In the genomic region with DNA sequence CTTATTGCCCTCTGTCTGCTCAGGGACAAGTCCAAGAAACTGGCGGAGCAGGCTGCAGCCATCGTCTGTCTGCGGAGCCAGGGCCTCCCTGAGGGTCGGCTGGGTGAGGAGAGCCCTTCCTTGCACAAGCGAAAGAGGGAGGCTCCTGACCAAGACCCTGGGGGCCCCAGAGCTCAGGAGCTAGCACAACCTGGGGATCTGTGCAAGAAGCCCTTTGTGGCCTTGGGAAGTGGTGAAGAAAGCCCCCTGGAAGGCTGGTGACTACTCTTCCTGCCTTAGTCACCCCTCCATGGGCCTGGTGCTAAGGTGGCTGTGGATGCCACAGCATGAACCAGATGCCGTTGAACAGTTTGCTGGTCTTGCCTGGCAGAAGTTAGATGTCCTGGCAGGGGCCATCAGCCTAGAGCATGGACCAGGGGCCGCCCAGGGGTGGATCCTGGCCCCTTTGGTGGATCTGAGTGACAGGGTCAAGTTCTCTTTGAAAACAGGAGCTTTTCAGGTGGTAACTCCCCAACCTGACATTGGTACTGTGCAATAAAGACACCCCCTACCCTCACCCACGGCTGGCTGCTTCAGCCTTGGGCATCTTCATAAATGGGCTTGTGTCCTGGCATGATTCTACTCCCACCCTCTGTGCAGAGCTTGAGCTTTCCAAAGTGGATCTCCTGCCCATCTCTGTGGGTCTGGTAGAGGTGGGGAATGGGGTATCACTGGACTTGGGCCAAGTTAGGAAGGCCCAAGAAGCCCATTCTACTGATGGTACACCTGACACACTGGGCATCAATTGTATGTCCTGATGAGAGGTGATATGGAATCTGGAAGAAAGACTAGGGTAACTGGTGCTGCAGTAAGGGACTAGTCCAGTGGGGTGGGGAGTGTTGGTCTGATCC, we compare ENCODE assay signal across 12 cellular contexts. TPM values are rescaled to one million over a fixed set of nuclear protein-coding genes. Genes with fewer than 3 reads are reported as not detected.
A peak's percentile ranks its signal among the peaks of the same experiment; 100 is the strongest.
DNase-seq lines count a peak whose midpoint lies in the region; ATAC-seq, FAIRE-seq and TF ChIP-seq lines count a peak whose summit lies in the region.
"Had no signal": no experiment of that assay in that cellular context is flagged by ENCODE, and none has a peak within 500 bp of the region (broad histone marks: within the 10 kb centered on the region; RNA-seq: fewer than 3 reads in every experiment).

No MANE protein-coding gene starts in this region.

- intact Hi-C loops in heart left ventricle (cut with DNase I) (no loop called here), Right ventricle myocardium superior (cut with DNase I) (no loop called here)

- H3K4me3 ChIP-seq in heart left ventricle (peak overlapping the region in 1 of 12 donors; percentile 6), upper lobe of left lung (no peak overlapping the region)
- H3K4me3 ChIP-seq: HAP-1, PC-9 had no signal

- H3K27me3 ChIP-seq in heart left ventricle (no peaks in the 10 kb centered on the region), upper lobe of left lung (no peaks in the 10 kb centered on the region)

- no peak for TF ChIP-seq EP300 in upper lobe of left lung (IDR thresholded peaks at IDR 0.05)

- TF ChIP-seq CTCF in heart left ventricle (IDR thresholded peaks at IDR 0.05) (no peak), upper lobe of left lung (IDR thresholded peaks at IDR 0.05) (no peak)

- H3K4me1 ChIP-seq in heart left ventricle (peaks cover 5 to 88% (median 41%) of the 10 kb centered on the region in 12 donors), upper lobe of left lung (peaks cover 54 to 71% (median 58%) of the 10 kb centered on the region in 4 donors)

- peaks cover 10% of the 10 kb centered on the region for H3K36me3 Mint-ChIP-seq in natural killer cell treated with Interleukin-12 subunit alpha and Interleukin-12 subunit beta and Interleukin-15 and Interleukin-18, amount 100 ng/mL, for 72 hours

- TF ChIP-seq POLR2A in heart left ventricle (IDR thresholded peaks at IDR 0.05) (no peak), upper lobe of left lung (IDR thresholded peaks at IDR 0.05) (no peak)

- no peaks in the 10 kb centered on the region for H3K27me3 Mint-ChIP-seq in natural killer cell treated with Interleukin-12 subunit alpha and Interleukin-12 subunit beta and Interleukin-15 and Interleukin-18, amount 100 ng/mL, for 72 hours
- H3K27me3 Mint-ChIP-seq: brain had no signal

- 93 to 100% (median 93%) methylated on average over 3 to 8 of the region's 8 CpGs for WGBS in heart left ventricle, 4 donors
- whole genome bisulfite sequencing in upper lobe of left lung, 2 donors = 84 to 91% methylated on average over 4 to 8 of the region's 8 CpGs

- FAIRE-seq in frontal cortex (lab: Jason Lieb, UNC) = no peak

- peak overlapping the region; percentile 93 to 95 for H3K27ac Mint-ChIP-seq in natural killer cell treated with Interleukin-12 subunit alpha and Interleukin-12 subunit beta and Interleukin-15 and Interleukin-18, amount 100 ng/mL, for 72 hours
- H3K27ac Mint-ChIP-seq: brain, mesothelial cell of epicardium had no signal

- peak overlapping the region; percentile 72 for H3K4me3 Mint-ChIP-seq in natural killer cell treated with Interleukin-12 subunit alpha and Interleukin-12 subunit beta and Interleukin-15 and Interleukin-18, amount 100 ng/mL, for 72 hours
- H3K4me3 Mint-ChIP-seq: brain, mesothelial cell of epicardium had no signal

- ATAC-seq in heart left ventricle (no peak), Right ventricle myocardium superior (ENCODE audit: poor library complexity) (no peak), upper lobe of left lung (ENCODE audit: low FRiP score in 2 of 2) (no peak), GM19324 (IDR thresholded peaks at IDR 0.05; ENCODE audit: low FRiP score, unreplicated experiment) (no peak)
- ATAC-seq in natural killer cell treated with Interleukin-12 subunit alpha and Interleukin-12 subunit beta and Interleukin-15 and Interleukin-18, amount 100 ng/mL, for 72 hours = no peak

- H3K9me3 ChIP-seq in heart left ventricle = no peaks in the 10 kb centered on the region
- H3K9me3 ChIP-seq in upper lobe of left lung = no peaks in the 10 kb centered on the region
- H3K9me3 ChIP-seq: HAP-1 had no signal

- H3K27ac ChIP-seq in heart left ventricle = peak overlapping the region; percentile 74 to 99 (median 87)
- peak overlapping the region; percentile 83 for H3K27ac ChIP-seq in caudate nucleus (ENCODE audit: low read depth, low read length)
- H3K27ac ChIP-seq in upper lobe of left lung = peak overlapping the region; percentile 79 to 100 (median 93)
- H3K27ac ChIP-seq: PC-9 had no signal

- H3K4me1 Mint-ChIP-seq in natural killer cell treated with Interleukin-12 subunit alpha and Interleukin-12 subunit beta and Interleukin-15 and Interleukin-18, amount 100 ng/mL, for 72 hours (ENCODE audit: low read depth in 2 of 2) = peaks cover 84% of the 10 kb centered on the region in 2 donors

- H3K36me3 ChIP-seq in heart left ventricle (peaks cover 0 to 39% (median 6%) of the 10 kb centered on the region in 9 donors), upper lobe of left lung (peaks cover 0 to 40% (median 21%) of the 10 kb centered on the region in 4 donors)

- DNase-seq in heart left ventricle = peak in 1 of 5 donors; percentile 55
- DNase-seq in Right ventricle myocardium superior = no peak
- DNase-seq in caudate nucleus (lab: John Stamatoyannopoulos, UW) = no peak
- no peak for DNase-seq in natural killer cell treated with Interleukin-12 subunit alpha and Interleukin-12 subunit beta and Interleukin-15 and Interleukin-18, amount 100 ng/mL, for 72 hours (ENCODE audit: low spot score)
- peak in 1 of 2 donors; percentile 24 for DNase-seq in upper lobe of left lung
- no peak for DNase-seq in frontal cortex (ENCODE audit: low spot score in 2 of 2)
- no peak for DNase-seq in NCI-H2107 treated with DMSO at 0.1 percent for 48 hours (lab: John Stamatoyannopoulos, UW; ENCODE audit: unreplicated experiment)
- DNase-seq: PC-9 had no signal

- no peaks in the 10 kb centered on the region for H3K9me3 Mint-ChIP-seq in natural killer cell treated with Interleukin-12 subunit alpha and Interleukin-12 subunit beta and Interleukin-15 and Interleukin-18, amount 100 ng/mL, for 72 hours
- H3K9me3 Mint-ChIP-seq: brain, mesothelial cell of epicardium had no signal

RNA-seq across cellular contexts. Expression of gene NFATC3, which starts 6.2 kb away (rescaled TPM):
- total RNA-seq in heart left ventricle = 10 to 100 TPM; 20.6 to 35.1 (median 28.8) TPM
- 10 to 100 TPM in 1 of 2 donors, 1 to 10 TPM in 1; 5.9 to 12.1 TPM for polyA plus RNA-seq in heart left ventricle
- total RNA-seq in Right ventricle myocardium superior = 24.4 TPM
- 100 to 1,000 TPM in 1 of 2 donors, 10 to 100 TPM in 1; 91.9 to 131 TPM for total RNA-seq in natural killer cell treated with Interleukin-12 subunit alpha and Interleukin-12 subunit beta and Interleukin-15 and Interleukin-18, amount 100 ng/mL, for 72 hours
- 10 to 100 TPM; 49.1 to 95.3 (median 68.0) TPM for total RNA-seq in upper lobe of left lung
- total RNA-seq in frontal cortex = 21.6 TPM

RNA-seq across cellular contexts. Expression of gene DUS2, which starts 55.9 kb away (rescaled TPM):
- 10 to 100 TPM in 1 of 9 donors, 1 to 10 TPM in 8; 3.8 to 11.5 (median 7.2) TPM for total RNA-seq in heart left ventricle
- 10 to 100 TPM in 1 of 2 donors, 1 to 10 TPM in 1; 4.5 to 10.4 TPM for polyA plus RNA-seq in heart left ventricle
- 5.7 TPM for total RNA-seq in Right ventricle myocardium superior
- total RNA-seq in natural killer cell treated with Interleukin-12 subunit alpha and Interleukin-12 subunit beta and Interleukin-15 and Interleukin-18, amount 100 ng/mL, for 72 hours = 10 to 100 TPM; 23.3 to 43.5 TPM
- total RNA-seq in upper lobe of left lung = 10 to 100 TPM; 12.7 to 28.3 (median 16.8) TPM
- 11.0 TPM for total RNA-seq in frontal cortex

RNA-seq across cellular contexts. Expression of gene DDX28, which starts 55.9 kb away (rescaled TPM):
- total RNA-seq in heart left ventricle (10 to 100 TPM in 2 of 9 donors, 1 to 10 TPM in 7; 4.4 to 11.9 (median 8.8) TPM), Right ventricle myocardium superior (7.2 TPM), upper lobe of left lung (10 to 100 TPM in 4 of 6 donors, 1 to 10 TPM in 2; 4.4 to 13.2 (median 12.1) TPM), frontal cortex (13.5 TPM)
- polyA plus RNA-seq in heart left ventricle = 10 to 100 TPM in 1 of 2 donors, 1 to 10 TPM in 1; 8.3 to 10.7 TPM
- total RNA-seq in natural killer cell treated with Interleukin-12 subunit alpha and Interleukin-12 subunit beta and Interleukin-15 and Interleukin-18, amount 100 ng/mL, for 72 hours = 10 to 100 TPM; 16.2 to 20.1 TPM
